11 cellular contexts compared by ENCODE assay signal in the genomic region with DNA sequence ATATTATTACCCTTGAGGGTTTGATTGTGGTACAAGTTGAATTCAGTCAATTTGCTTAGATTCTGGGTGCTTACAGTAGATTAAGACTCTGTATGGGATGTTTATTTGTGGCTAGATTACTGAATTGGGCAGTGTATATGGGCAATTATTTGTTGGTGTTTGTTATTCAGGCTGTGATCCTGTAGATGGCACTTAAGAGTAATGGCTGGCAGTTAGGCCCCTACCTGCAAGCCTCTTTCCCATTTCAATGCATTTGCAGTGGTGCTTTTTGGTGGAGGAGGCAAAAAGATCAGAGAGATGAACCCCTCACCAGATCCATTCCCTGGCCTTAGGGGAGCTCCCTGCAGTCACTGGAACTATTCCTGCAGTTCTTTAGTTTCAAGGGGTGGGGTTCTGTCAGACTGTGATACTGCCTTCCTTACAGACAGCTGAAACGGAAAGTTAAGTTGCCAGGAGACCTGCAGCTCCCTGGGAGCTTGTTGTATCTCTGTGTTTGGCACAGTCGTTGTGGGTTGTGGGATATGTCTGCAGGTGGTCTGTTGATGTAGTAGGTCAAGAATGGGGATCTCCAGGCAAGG.
DNase-seq lines count a peak whose midpoint lies in the region; ATAC-seq and TF ChIP-seq lines count a peak whose summit lies in the region.
"Had no signal": no experiment of that assay in that cellular context is flagged by ENCODE, and none has a peak within 500 bp of the region (broad histone marks: within the 10 kb centered on the region; RNA-seq: fewer than 3 reads in every experiment).

No MANE protein-coding gene starts in this region.

- POLR2A ChIA-PET in HEK293T (lab: Yijun Ruan, JAX) = no interaction called here

- peak; percentile 13 for DNase-seq in 8988T
- peak; percentile 0 for DNase-seq in OCI-M1 (lab: John Stamatoyannopoulos, UW)
- DNase-seq in fibroblast of mammary gland (ENCODE audit: low read depth) = peak; percentile 36
- DNase-seq in HEK293T (ENCODE audit: extremely low spot score) = no peak
- DNase-seq in T-helper 2 cell = no peak
- DNase-seq: amniotic stem cell; NCI-H2107; stimulated activated CD8-positive, alpha-beta memory T cell treated with anti-CD3 and anti-CD28 coated beads, Interleukin-4, amount 100 ng/mL, for 48 hours had no signal

- CTCF ChIA-PET in HEK293T (lab: Yijun Ruan, JAX) = no interaction called here

- 0 out of 2 replicates have a peak, but pooled peaks have one; percentile 5 for TF ChIP-seq CTCF in GM12875 (IDR thresholded peaks at IDR 0.05; ENCODE audit: borderline replicate concordance, insufficient read depth, low read depth, low read length)
- TF ChIP-seq CTCF in fibroblast of mammary gland (conservative IDR thresholded peaks at IDR 0.05; ENCODE audit: control insufficient read depth, insufficient read depth, low read depth, low read length) = peak; percentile 50

- ATAC-seq in HG03469 (IDR thresholded peaks at IDR 0.05; ENCODE audit: unreplicated experiment) (no peak), GM21515 (IDR thresholded peaks at IDR 0.05; ENCODE audit: unreplicated experiment) (no peak)

- no peak overlapping the region for H3K4me3 ChIP-seq in GM12875 (ENCODE audit: low read depth, low read length)
- H3K4me3 ChIP-seq in fibroblast of mammary gland (ENCODE audit: control insufficient read depth, low read depth, low read length) = no peak overlapping the region

TF ChIP-seq in HEK293T, 16 proteins besides CTCF, POLR2A, EP300 and RAD21:
- TF ChIP-seq ELF4 (IDR thresholded peaks at IDR 0.05) = no peak
- no peak for TF ChIP-seq BHLHE40 (IDR thresholded peaks at IDR 0.05; ENCODE audit: borderline replicate concordance)
- no peak for TF ChIP-seq ZNF384 (IDR thresholded peaks at IDR 0.05)
- TF ChIP-seq NFRKB (IDR thresholded peaks at IDR 0.05) = no peak
- TF ChIP-seq L3MBTL2 (conservative IDR thresholded peaks at IDR 0.05) = no peak
- no peak for TF ChIP-seq LEF1 (IDR thresholded peaks at IDR 0.05; ENCODE audit: borderline replicate concordance)
- no peak for TF ChIP-seq TARDBP (IDR thresholded peaks at IDR 0.05)
- no peak for TF ChIP-seq FOXM1 (IDR thresholded peaks at IDR 0.05; ENCODE audit: borderline replicate concordance)
- TF ChIP-seq FOXA1 (IDR thresholded peaks at IDR 0.05) = no peak
- no peak for TF ChIP-seq HDGF (IDR thresholded peaks at IDR 0.05; ENCODE audit: borderline replicate concordance)
- TF ChIP-seq CTBP1 (IDR thresholded peaks at IDR 0.05; ENCODE audit: borderline replicate concordance) = no peak
- no peak for TF ChIP-seq ARNT (IDR thresholded peaks at IDR 0.05)
- no peak for TF ChIP-seq SP1 (IDR thresholded peaks at IDR 0.05)
- TF ChIP-seq SUZ12 (IDR thresholded peaks at IDR 0.05) = no peak
- TF ChIP-seq, protein P1, sequence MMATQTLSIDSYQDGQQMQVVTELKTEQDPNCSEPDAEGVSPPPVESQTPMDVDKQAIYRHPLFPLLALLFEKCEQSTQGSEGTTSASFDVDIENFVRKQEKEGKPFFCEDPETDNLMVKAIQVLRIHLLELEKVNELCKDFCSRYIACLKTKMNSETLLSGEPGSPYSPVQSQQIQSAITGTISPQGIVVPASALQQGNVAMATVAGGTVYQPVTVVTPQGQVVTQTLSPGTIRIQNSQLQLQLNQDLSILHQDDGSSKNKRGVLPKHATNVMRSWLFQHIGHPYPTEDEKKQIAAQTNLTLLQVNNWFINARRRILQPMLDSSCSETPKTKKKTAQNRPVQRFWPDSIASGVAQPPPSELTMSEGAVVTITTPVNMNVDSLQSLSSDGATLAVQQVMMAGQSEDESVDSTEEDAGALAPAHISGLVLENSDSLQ (IDR thresholded peaks at IDR 0.05) = no peak
- TF ChIP-seq FOXK2 (IDR thresholded peaks at IDR 0.05) = no peak

Comparison
In these comparisons a context has a peak if more than half of its experiments do, and no peak if none do; other contexts are left out.
1. DNase-seq: peak in 8988T (single experiment), OCI-M1 (single experiment) and fibroblast of mammary gland (single experiment); none in HEK293T (single experiment) and T-helper 2 cell (0 of 5).